ENCODE assay signal across 18 cellular contexts in the genomic region with DNA sequence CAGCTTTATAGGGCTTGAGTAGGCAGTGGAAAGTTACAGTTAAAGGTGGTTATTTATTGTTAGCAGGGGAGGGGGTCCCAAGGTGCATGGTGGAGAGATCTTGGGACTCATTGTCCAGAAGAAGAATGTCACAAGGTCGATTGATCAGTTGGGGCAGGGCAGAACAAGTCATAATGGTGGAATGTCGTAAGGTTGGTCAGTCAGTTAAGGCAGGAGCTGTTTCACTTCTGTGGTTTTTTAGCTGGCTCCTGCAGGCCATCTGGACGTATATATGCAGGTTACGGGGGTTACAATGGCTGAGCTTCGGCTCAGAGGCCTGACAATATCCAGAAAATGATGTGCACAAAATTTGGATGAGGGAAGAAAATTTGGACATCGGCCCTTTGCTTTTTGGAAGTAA. TPM values are rescaled to one million over a fixed set of nuclear protein-coding genes. Genes with fewer than 3 reads are reported as not detected.
DNase-seq lines count a peak whose midpoint lies in the region; ATAC-seq, FAIRE-seq and TF ChIP-seq lines count a peak whose summit lies in the region.
"Had no signal": no experiment of that assay in that cellular context is flagged by ENCODE, and none has a peak within 500 bp of the region (broad histone marks: within the 10 kb centered on the region; RNA-seq: fewer than 3 reads in every experiment).

No MANE protein-coding gene starts in this region.

- 77% methylated on average over 6 of the region's 6 CpGs for WGBS in A549 (ENCODE audit: missing lambda C conversion rate)
- 34% methylated on average over 6 of the region's 6 CpGs for WGBS in GM12878 (ENCODE audit: insufficient coverage, insufficient replicate concordance, low lambda C conversion rate, missing lambda C conversion rate)
- 75 to 76% methylated on average over 6 of the region's 6 CpGs for WGBS in esophagus squamous epithelium, 2 donors

- DNase-seq in A549 (ENCODE audit: low read depth in 1 of 2, low spot score in 1 of 2) (no peak), NB4 (ENCODE audit: low read depth) (peak; percentile 48), GM12878 (ENCODE audit: low read depth, low spot score) (no peak), esophagus squamous epithelium (lab: John Stamatoyannopoulos, UW) (no peak), DMS153 (lab: John Stamatoyannopoulos, UW) (no peak), mesothelial cell of epicardium (ENCODE audit: low spot score in 2 of 2, unreplicated experiment in 2 of 2) (no peak), LoVo (ENCODE audit: low spot score) (no peak)
- DNase-seq in CD8-positive, alpha-beta T cell = no peak
- DNase-seq: DMS79; head of caudate nucleus; NCI-H1417 treated with DMSO at 0.1 percent for 48 hours; NCI-H2227 treated with DMSO at 0.1 percent for 48 hours; stimulated activated naive CD4-positive, alpha-beta T cell treated with Interleukin-2 at 50 U/mL for 16 hours had no signal

- H3K4me3 ChIP-seq in A549 = no peak overlapping the region
- H3K4me3 ChIP-seq in CD8-positive, alpha-beta T cell (ENCODE audit: low read depth, low read length) = no peak overlapping the region
- H3K4me3 ChIP-seq in NB4 (ENCODE audit: low read depth, low read length) = no peak overlapping the region
- peak overlapping the region; percentile 19; the same call in 1 of the 2 replicates for H3K4me3 ChIP-seq in GM12878
- H3K4me3 ChIP-seq in esophagus squamous epithelium = no peak overlapping the region
- H3K4me3 ChIP-seq: SJSA1, vagina had no signal

- no TSS peak for BruUV-seq in GM12878 (replicated peaks; lab: Mats Ljungman, UMichigan)

- peaks cover 13% of the 10 kb centered on the region for H3K36me3 ChIP-seq in CD8-positive, alpha-beta T cell (ENCODE audit: insufficient read depth, low read length)
- peaks cover 0 to 4% of the 10 kb centered on the region in 2 experiments; a peak in 1 of 4 replicates for H3K36me3 ChIP-seq in GM12878 (ENCODE audit: control insufficient read depth in 2 of 2, insufficient read depth in 2 of 2, low read length in 1 of 2)
- H3K36me3 ChIP-seq in esophagus squamous epithelium = peaks cover 0 to 48% (median 0%) of the 10 kb centered on the region in 3 donors

- peaks cover 44% of the 10 kb centered on the region for H3K36me3 Mint-ChIP-seq in CD8-positive, alpha-beta T cell
- H3K36me3 Mint-ChIP-seq in mesothelial cell of epicardium = peaks cover 4% of the 10 kb centered on the region

- POLR2A ChIA-PET in A549 (lab: Yijun Ruan, JAX) (no interaction called here), GM12878 (lab: Charles Lee) (interaction anchor here (0.9 to 5.5 kb wide), 4 partner anchors 10 to 284 kb away, joined by 3 to 36 read pairs (median 4); a partner anchor contains a TSS)
- POLR2A ChIA-PET in CD8-positive, alpha-beta T cell (lab: Charles Lee) = no interaction called here

- in situ Hi-C loops in GM12878 (cut with MboI) = loop anchor here (10.0 kb wide), 1 partner anchor 237 kb away; no protein-coding TSS in a partner anchor

- peak overlapping the region; percentile 37 for H3K27ac Mint-ChIP-seq in CD8-positive, alpha-beta T cell
- no peak overlapping the region for H3K27ac Mint-ChIP-seq in mesothelial cell of epicardium

- peaks cover 3% of the 10 kb centered on the region for H3K79me2 ChIP-seq in GM12878 (ENCODE audit: control insufficient read depth, insufficient read depth, low read length)

- peaks cover 33% of the 10 kb centered on the region for H3K4me1 Mint-ChIP-seq in CD8-positive, alpha-beta T cell (ENCODE audit: low read depth)
- H3K4me1 Mint-ChIP-seq in mesothelial cell of epicardium = peaks cover 2% of the 10 kb centered on the region

- no peak overlapping the region for H3K4me2 ChIP-seq in A549
- H3K4me2 ChIP-seq in GM12878 (ENCODE audit: control insufficient read depth, insufficient read depth) = peak overlapping the region; percentile 2; the same call in 1 of the 2 replicates

- ATAC-seq in A549 (no peak), GM12878 (peak; percentile 21; the same call in 1 of the 3 replicates)
- no peak for ATAC-seq in CD8-positive, alpha-beta T cell
- ATAC-seq: esophagus mucosa had no signal

- TF ChIP-seq CTCF in A549 (IDR thresholded peaks at IDR 0.05) (no peak), NB4 (IDR thresholded peaks at IDR 0.05; ENCODE audit: low read depth, low read length) (no peak), GM12878 (IDR thresholded peaks at IDR 0.05 in 2 of 3, conservative IDR thresholded peaks at IDR 0.05 in 1 of 3; ENCODE audit: control insufficient read depth in 2 of 3, extremely low read depth in 1 of 3, insufficient read depth in 1 of 3, low read depth in 3 of 3, low read length in 3 of 3) (no peak), esophagus squamous epithelium (IDR thresholded peaks at IDR 0.05) (no peak), mesothelial cell of epicardium (IDR thresholded peaks at IDR 0.05; ENCODE audit: unreplicated experiment) (no peak)
- TF ChIP-seq CTCF in CD8-positive, alpha-beta T cell (IDR thresholded peaks at IDR 0.05) = no peak

- CTCF ChIA-PET in A549 (lab: Yijun Ruan, JAX) = interaction anchor here (0.7 to 1.6 kb wide), 2 partner anchors 98 to 235 kb away, joined by 3 read pairs; no protein-coding TSS in a partner anchor
- CTCF ChIA-PET in CD8-positive, alpha-beta T cell (lab: Charles Lee) = interaction anchor here (1.0 to 2.6 kb wide), 2 partner anchors 8 to 44 kb away, joined by 4 to 8 read pairs; no protein-coding TSS in a partner anchor
- CTCF ChIA-PET in GM12878 (lab: Yijun Ruan, JAX) = interaction anchor here (0.9 to 4.1 kb wide), 8 partner anchors 10 to 931 kb away, joined by 3 to 29 read pairs (median 5); no protein-coding TSS in a partner anchor

- H2AFZ ChIP-seq in GM12878 (ENCODE audit: control insufficient read depth, low read depth, low read length) = no peak overlapping the region

- FAIRE-seq in A549 (lab: Jason Lieb, UNC) (peak; percentile 80), GM12878 (lab: Jason Lieb, UNC) (no peak)
- FAIRE-seq: keratinocyte had no signal

- no peak for TF ChIP-seq RAD21 in A549 (conservative IDR thresholded peaks at IDR 0.05 in 1 of 2, IDR thresholded peaks at IDR 0.05 in 1 of 2)
- no peak for TF ChIP-seq RAD21 in GM12878 (IDR thresholded peaks at IDR 0.05; ENCODE audit: insufficient read depth, low read depth, low read length)

- H3K4me3 Mint-ChIP-seq in CD8-positive, alpha-beta T cell = no peak overlapping the region
- H3K4me3 Mint-ChIP-seq in mesothelial cell of epicardium = no peak overlapping the region

- intact Hi-C loops in CD8-positive, alpha-beta T cell (cut with DNase I, micrococcal nuclease) = no loop called here
- intact Hi-C loops in GM12878 (cut with micrococcal nuclease; ENCODE audit: unreplicated experiment) = loop anchor here (2.0 kb wide), 1 partner anchor 45 kb away; no protein-coding TSS in a partner anchor
- intact Hi-C loops in esophagus squamous epithelium (cut with DNase I) = loop anchor here (5.0 kb wide), 1 partner anchor 84 kb away; no protein-coding TSS in a partner anchor

- H3K27me3 Mint-ChIP-seq in CD8-positive, alpha-beta T cell (ENCODE audit: low read depth) = no peaks in the 10 kb centered on the region
- H3K27me3 Mint-ChIP-seq in mesothelial cell of epicardium (ENCODE audit: low read depth) = no peaks in the 10 kb centered on the region
- H3K27me3 Mint-ChIP-seq: dendritic cell treated with granulocyte-macrophage colony-stimulating factor and Interleukin-4, amounts not matched to agents 40 ng/mL and 50 ng/mL, for 4 days had no signal

- no peaks in the 10 kb centered on the region for H4K20me1 ChIP-seq in GM12878 (ENCODE audit: control insufficient read depth, insufficient read depth)

- no peaks in the 10 kb centered on the region for H3K9me3 ChIP-seq in A549
- no peaks in the 10 kb centered on the region for H3K9me3 ChIP-seq in CD8-positive, alpha-beta T cell (ENCODE audit: low read length)
- no peaks in the 10 kb centered on the region for H3K9me3 ChIP-seq in GM12878 (replicated peaks; ENCODE audit: control insufficient read depth, insufficient read depth, low read length)
- no peaks in the 10 kb centered on the region for H3K9me3 ChIP-seq in esophagus squamous epithelium
- H3K9me3 ChIP-seq: SJSA1, vagina had no signal

- H3K9ac ChIP-seq in GM12878 (ENCODE audit: control insufficient read depth, insufficient read depth, low read length) = no peak overlapping the region

- TF ChIP-seq POLR2A in A549 (IDR thresholded peaks at IDR 0.05; ENCODE audit: low read length) = no peak
- TF ChIP-seq POLR2A in NB4 (IDR thresholded peaks at IDR 0.05; ENCODE audit: extremely low read depth, insufficient read length) = no peak
- no peak for TF ChIP-seq POLR2A in GM12878 (IDR thresholded peaks at IDR 0.05; ENCODE audit: low read depth, low read length)
- no peak for TF ChIP-seq POLR2A in esophagus squamous epithelium (IDR thresholded peaks at IDR 0.05)

- no peak for TF ChIP-seq EP300 in A549 (IDR thresholded peaks at IDR 0.05)
- TF ChIP-seq EP300 in GM12878 (IDR thresholded peaks at IDR 0.05; ENCODE audit: borderline replicate concordance in 1 of 2, control insufficient read depth in 1 of 2, low read depth in 2 of 2, low read length in 2 of 2) = no peak

- H3K4me1 ChIP-seq in A549 = no peaks in the 10 kb centered on the region
- H3K4me1 ChIP-seq in CD8-positive, alpha-beta T cell (ENCODE audit: insufficient read depth, low read length) = peaks cover 11% of the 10 kb centered on the region
- peaks cover 23% of the 10 kb centered on the region for H3K4me1 ChIP-seq in GM12878 (ENCODE audit: control insufficient read depth, insufficient read depth, low read length)
- H3K4me1 ChIP-seq in esophagus squamous epithelium = peaks cover 0 to 5% (median 0%) of the 10 kb centered on the region in 3 donors
- H3K4me1 ChIP-seq: SJSA1, vagina had no signal

- no peaks in the 10 kb centered on the region for H3K27me3 ChIP-seq in CD8-positive, alpha-beta T cell (ENCODE audit: insufficient read depth, low read length)
- H3K27me3 ChIP-seq in GM12878 (replicated peaks in 1 of 2; ENCODE audit: control insufficient read depth in 2 of 2, insufficient read depth in 2 of 2, low read length in 1 of 2) = no peaks in the 10 kb centered on the region
- H3K27me3 ChIP-seq in esophagus squamous epithelium = no peaks in the 10 kb centered on the region
- H3K27me3 ChIP-seq: SJSA1, vagina had no signal

- RAD21 ChIA-PET in GM12878 (lab: Charles Lee; ENCODE audit: unreplicated experiment) = interaction anchor here (0.8 to 3.9 kb wide), 12 partner anchors 7 to 485 kb away, joined by 3 to 31 read pairs (median 6); a partner anchor contains a TSS

- H3K27ac ChIP-seq in A549 (no peak overlapping the region), GM12878 (ENCODE audit: control insufficient read depth, insufficient read depth) (no peak overlapping the region; the same call in 1 of the 2 replicates), esophagus squamous epithelium (no peak overlapping the region)
- no peak overlapping the region for H3K27ac ChIP-seq in CD8-positive, alpha-beta T cell (ENCODE audit: low read depth, low read length)
- H3K27ac ChIP-seq: SJSA1, vagina had no signal

- SMC1A ChIA-PET in GM12878 (lab: Charles Lee; ENCODE audit: uncharacterized antibody, unreplicated experiment) = interaction anchor here (0.6 to 14.7 kb wide), 15 partner anchors 9 to 81 kb away, joined by 3 to 198 read pairs (median 5); no protein-coding TSS in a partner anchor

- H3K9me3 Mint-ChIP-seq in CD8-positive, alpha-beta T cell = no peaks in the 10 kb centered on the region
- H3K9me3 Mint-ChIP-seq in mesothelial cell of epicardium = peaks cover 10% of the 10 kb centered on the region
- H3K9me3 Mint-ChIP-seq: dendritic cell treated with granulocyte-macrophage colony-stimulating factor and Interleukin-4, amounts not matched to agents 40 ng/mL and 50 ng/mL, for 4 days had no signal

RNA-seq across cellular contexts. Expression of a gene that starts 7.1 kb away (rescaled TPM):
- 18.2 and 24.9 TPM in 2 replicates for polyA plus RNA-seq in A549 (2011; rRNA removed)
- polyA plus RNA-seq in A549 (2012; cell fraction: cytosol; rRNA removed) = 4.6 and 4.9 TPM in 2 replicates
- 15.5 and 18.3 TPM in 2 replicates for polyA plus RNA-seq in A549 (2012; cell fraction: nucleus; rRNA removed)
- 13.0 to 14.8 TPM (median 14.4 TPM) in 3 replicates for polyA plus RNA-seq in A549 (2017; fragmentation: RNase III; extraction: RNeasy Plus Mini Kit Qiagen cat#74134 plus additional on column Dnase treatment)
- 9.5 and 13.5 TPM in 2 replicates for polyA minus RNA-seq in A549 (2011; rRNA and poly(A)+ RNA removed)
- 10 to 100 TPM; 49.2 to 56.7 TPM for total RNA-seq in CD8-positive, alpha-beta T cell
- 173 and 178 TPM in 2 replicates for total RNA-seq in GM12878 (2013; cell fraction: nucleolus; rRNA removed)
- 22.4 and 27.7 TPM in 2 replicates for total RNA-seq in GM12878 (2014; rRNA removed)
- total RNA-seq in GM12878 (2014; rRNA removed; fragmentation: Illumina TruSeq; extraction: Trizol) = 39.5 and 43.7 TPM in 2 replicates
- 30.6 and 34.0 TPM in 2 replicates for total RNA-seq in GM12878 (2021)
- 17.6 TPM for polyA plus RNA-seq in GM12878 (2011; ENCODE audit: low read depth)
- 77.2 and 107 TPM in 2 replicates for polyA plus RNA-seq in GM12878 (2011; rRNA removed)
- polyA plus RNA-seq in GM12878 (2011; cell fraction: cytosol; rRNA removed) = 32.3 and 33.2 TPM in 2 replicates
- 186 and 224 TPM in 2 replicates for polyA plus RNA-seq in GM12878 (2011; cell fraction: nucleus; rRNA removed)
- 25.2 and 35.0 TPM in 2 replicates for polyA plus RNA-seq in GM12878 (2012)
- 33.3 and 43.7 TPM in 2 replicates for polyA plus RNA-seq in GM12878 (2014; fragmentation: Illumina TruSeq; extraction: Trizol)
- polyA plus RNA-seq in GM12878 (2014; fragmentation: Nextera tagmentation; extraction: Ambion mirVana) = 10 to 100 TPM; 43.0 to 64.5 TPM
- 23.6 and 23.7 TPM in 2 replicates for polyA plus RNA-seq in GM12878 (2014; rRNA removed)
- 10 to 100 TPM; 32.6 to 34.2 TPM for polyA plus RNA-seq in GM12878 (2016; fragmentation: Nextera tagmentation; extraction: Ambion mirVana)
- 38.1 and 44.5 TPM in 2 replicates for polyA minus RNA-seq in GM12878 (2011; rRNA and poly(A)+ RNA removed)
- polyA minus RNA-seq in GM12878 (2011; cell fraction: cytosol; rRNA and poly(A)+ RNA removed) = 18.8 and 19.2 TPM in 2 replicates
- polyA minus RNA-seq in GM12878 (2011; cell fraction: nucleus; rRNA and poly(A)+ RNA removed) = 85.6 and 109 TPM in 2 replicates
- total RNA-seq in esophagus squamous epithelium = 10 to 100 TPM; 12.7 to 26.1 (median 20.6) TPM
- 46.3 to 50.8 TPM (median 46.5 TPM) in 3 replicates for total RNA-seq in mesothelial cell of epicardium

RNA-seq across cellular contexts. Expression of a gene that starts 7.3 kb away (rescaled TPM):
- 11.6 and 12.2 TPM in 2 replicates for polyA plus RNA-seq in A549 (2011; rRNA removed)
- polyA plus RNA-seq in A549 (2012; cell fraction: cytosol; rRNA removed) = 4.6 and 5.7 TPM in 2 replicates
- 4.7 and 10.6 TPM in 2 replicates for polyA plus RNA-seq in A549 (2012; cell fraction: nucleus; rRNA removed)
- 10.8 to 11.9 TPM (median 11.6 TPM) in 3 replicates for polyA plus RNA-seq in A549 (2017; fragmentation: RNase III; extraction: RNeasy Plus Mini Kit Qiagen cat#74134 plus additional on column Dnase treatment)
- 8.5 and 8.8 TPM in 2 replicates for polyA minus RNA-seq in A549 (2011; rRNA and poly(A)+ RNA removed)
- total RNA-seq in CD8-positive, alpha-beta T cell = 10 to 100 TPM; 20.5 to 24.6 TPM
- total RNA-seq in GM12878 (2013; cell fraction: nucleolus; rRNA removed) = 27.6 and 32.3 TPM in 2 replicates
- 21.0 and 30.0 TPM in 2 replicates for total RNA-seq in GM12878 (2014; rRNA removed)
- total RNA-seq in GM12878 (2014; rRNA removed; fragmentation: Illumina TruSeq; extraction: Trizol) = 24.8 and 26.2 TPM in 2 replicates
- total RNA-seq in GM12878 (2021) = 17.5 and 17.8 TPM in 2 replicates
- polyA plus RNA-seq in GM12878 (2011; ENCODE audit: low read depth) = 23.8 TPM
- polyA plus RNA-seq in GM12878 (2011; rRNA removed) = 28.4 and 30.7 TPM in 2 replicates
- polyA plus RNA-seq in GM12878 (2011; cell fraction: cytosol; rRNA removed) = 13.5 and 19.6 TPM in 2 replicates
- 11.8 and 13.8 TPM in 2 replicates for polyA plus RNA-seq in GM12878 (2011; cell fraction: nucleus; rRNA removed)
- polyA plus RNA-seq in GM12878 (2012) = 14.5 and 17.8 TPM in 2 replicates
- polyA plus RNA-seq in GM12878 (2014; fragmentation: Illumina TruSeq; extraction: Trizol) = 14.6 and 23.0 TPM in 2 replicates
- polyA plus RNA-seq in GM12878 (2014; fragmentation: Nextera tagmentation; extraction: Ambion mirVana) = 10 to 100 TPM; 18.3 to 27.5 TPM
- 12.4 and 14.8 TPM in 2 replicates for polyA plus RNA-seq in GM12878 (2014; rRNA removed)
- 10 to 100 TPM; 21.6 to 26.6 TPM for polyA plus RNA-seq in GM12878 (2016; fragmentation: Nextera tagmentation; extraction: Ambion mirVana)
- polyA minus RNA-seq in GM12878 (2011; rRNA and poly(A)+ RNA removed) = 15.3 and 18.7 TPM in 2 replicates
- polyA minus RNA-seq in GM12878 (2011; cell fraction: cytosol; rRNA and poly(A)+ RNA removed) = 10.3 and 13.9 TPM in 2 replicates
- 10.0 and 15.9 TPM in 2 replicates for polyA minus RNA-seq in GM12878 (2011; cell fraction: nucleus; rRNA and poly(A)+ RNA removed)
- total RNA-seq in esophagus squamous epithelium = 10 to 100 TPM in 3 of 4 donors, 1 to 10 TPM in 1; 8.9 to 12.8 (median 11.0) TPM
- total RNA-seq in mesothelial cell of epicardium = 20.2 to 22.0 TPM (median 21.5 TPM) in 3 replicates

RNA-seq across cellular contexts. Expression of a gene that starts 52.8 kb away (rescaled TPM):
- polyA plus RNA-seq in A549 (2011; rRNA removed) (26.7 and 39.0 TPM in 2 replicates), A549 (2017; fragmentation: RNase III; extraction: RNeasy Plus Mini Kit Qiagen cat#74134 plus additional on column Dnase treatment) (26.0 to 26.8 TPM (median 26.8 TPM) in 3 replicates), GM12878 (2011; rRNA removed) (142 and 180 TPM in 2 replicates), GM12878 (2014; fragmentation: Illumina TruSeq; extraction: Trizol) (47.0 and 68.3 TPM in 2 replicates), GM12878 (2014; fragmentation: Nextera tagmentation; extraction: Ambion mirVana) (10 to 100 TPM; 49.2 to 49.3 TPM), GM12878 (2014; rRNA removed) (52.4 and 64.6 TPM in 2 replicates), GM12878 (2016; fragmentation: Nextera tagmentation; extraction: Ambion mirVana) (10 to 100 TPM; 64.8 to 76.4 TPM)
- 11.4 and 14.7 TPM in 2 replicates for polyA plus RNA-seq in A549 (2012; cell fraction: cytosol; rRNA removed)
- polyA plus RNA-seq in A549 (2012; cell fraction: nucleus; rRNA removed) = 5.0 and 7.0 TPM in 2 replicates
- 7.5 and 7.8 TPM in 2 replicates for polyA minus RNA-seq in A549 (2011; rRNA and poly(A)+ RNA removed)
- 10 to 100 TPM; 19.4 to 21.5 TPM for total RNA-seq in CD8-positive, alpha-beta T cell
- total RNA-seq in GM12878 (2013; cell fraction: nucleolus; rRNA removed) = 34.3 and 39.0 TPM in 2 replicates
- total RNA-seq in GM12878 (2014; rRNA removed) (42.1 and 54.1 TPM in 2 replicates), GM12878 (2014; rRNA removed; fragmentation: Illumina TruSeq; extraction: Trizol) (50.5 and 53.1 TPM in 2 replicates), GM12878 (2021) (43.2 and 44.2 TPM in 2 replicates), esophagus squamous epithelium (10 to 100 TPM; 24.4 to 28.6 (median 25.8) TPM), mesothelial cell of epicardium (18.6 to 21.0 TPM (median 20.6 TPM) in 3 replicates)
- polyA plus RNA-seq in GM12878 (2011; ENCODE audit: low read depth) = 21.1 TPM
- polyA plus RNA-seq in GM12878 (2011; cell fraction: cytosol; rRNA removed) = 58.5 and 62.9 TPM in 2 replicates
- polyA plus RNA-seq in GM12878 (2011; cell fraction: nucleus; rRNA removed) = 50.2 and 59.5 TPM in 2 replicates
- polyA plus RNA-seq in GM12878 (2012) = 31.9 and 49.2 TPM in 2 replicates
- polyA minus RNA-seq in GM12878 (2011; rRNA and poly(A)+ RNA removed) = 52.1 and 73.6 TPM in 2 replicates
- 26.5 and 27.1 TPM in 2 replicates for polyA minus RNA-seq in GM12878 (2011; cell fraction: cytosol; rRNA and poly(A)+ RNA removed)
- polyA minus RNA-seq in GM12878 (2011; cell fraction: nucleus; rRNA and poly(A)+ RNA removed) = 14.7 and 17.5 TPM in 2 replicates

Comparison
In these comparisons a context has a peak if more than half of its experiments do, and no peak if none do; other contexts are left out.
1. intact Hi-C loops: an anchor here in GM12878 (2.0 kb wide) and esophagus squamous epithelium (5.0 kb wide); none called in CD8-positive, alpha-beta T cell.